1 cellular context compared by ENCODE assay signal in genomic region chr10:97849491-97850402, GRCh38.
A peak's percentile ranks its signal among the peaks of the same experiment; 100 is the strongest.
TF ChIP-seq lines count a peak whose summit lies in the region.

Gene GOLGA7B, plus strand, starts transcription at chr10:97849843. Its CDS starts 461 bp downstream, at chr10:97850304.

TF ChIP-seq in WTC11, 78 proteins besides CTCF, POLR2A, EP300 and RAD21 (continued from another document and continues in another):
- TF ChIP-seq PREB (CRISPR knock-in tag; IDR thresholded peaks at IDR 0.05; ENCODE audit: borderline replicate concordance) (no peak), FOXK1 (CRISPR knock-in tag; IDR thresholded peaks at IDR 0.05) (no peak), ATF2 (CRISPR knock-in tag; IDR thresholded peaks at IDR 0.05; ENCODE audit: borderline replicate concordance, low read depth) (no peak), HMGA2 (CRISPR knock-in tag; IDR thresholded peaks at IDR 0.05) (no peak), FOXJ3 (CRISPR knock-in tag; IDR thresholded peaks at IDR 0.05; ENCODE audit: borderline replicate concordance) (no peak), SP1 (CRISPR knock-in tag; conservative IDR thresholded peaks at IDR 0.05) (no peak), PRRX2 (CRISPR knock-in tag; IDR thresholded peaks at IDR 0.05) (no peak), ZNF263 (CRISPR knock-in tag; IDR thresholded peaks at IDR 0.05; ENCODE audit: low read depth) (no peak), JAZF1 (CRISPR knock-in tag; IDR thresholded peaks at IDR 0.05) (no peak), NFATC4 (CRISPR knock-in tag; IDR thresholded peaks at IDR 0.05) (no peak), IRF1 (CRISPR knock-in tag; IDR thresholded peaks at IDR 0.05) (no peak), AR (CRISPR knock-in tag; IDR thresholded peaks at IDR 0.05) (no peak), NR3C1 (CRISPR knock-in tag; conservative IDR thresholded peaks at IDR 0.05; ENCODE audit: low read depth) (0 out of 2 replicates have a peak, but pooled peaks have one; percentile 53), SOX15 (CRISPR knock-in tag; IDR thresholded peaks at IDR 0.05) (no peak), ZNF512 (CRISPR knock-in tag; IDR thresholded peaks at IDR 0.05; ENCODE audit: borderline replicate concordance) (no peak), ERG (CRISPR knock-in tag; IDR thresholded peaks at IDR 0.05) (no peak), ZNF138 (CRISPR knock-in tag; conservative IDR thresholded peaks at IDR 0.05) (no peak), GRHL2 (CRISPR knock-in tag; IDR thresholded peaks at IDR 0.05; ENCODE audit: insufficient replicate concordance, severe bottlenecking) (no peak), IRF2 (CRISPR knock-in tag; IDR thresholded peaks at IDR 0.05; ENCODE audit: borderline replicate concordance, low read depth) (no peak), ARID4B (CRISPR knock-in tag; IDR thresholded peaks at IDR 0.05; ENCODE audit: borderline replicate concordance) (peak; percentile 21; the same call in 1 of the 2 replicates), E2F1 (CRISPR knock-in tag; IDR thresholded peaks at IDR 0.05) (no peak), GABPB1 (CRISPR knock-in tag; IDR thresholded peaks at IDR 0.05) (no peak), ELF4 (CRISPR knock-in tag; IDR thresholded peaks at IDR 0.05; ENCODE audit: low read depth) (no peak), ZSCAN18 (CRISPR knock-in tag; IDR thresholded peaks at IDR 0.05) (no peak), TP53 (CRISPR knock-in tag; IDR thresholded peaks at IDR 0.05) (peak; percentile 81; the same call in 1 of the 2 replicates), MXD4 (CRISPR knock-in tag; IDR thresholded peaks at IDR 0.05; ENCODE audit: borderline replicate concordance) (no peak), HMGXB4 (CRISPR knock-in tag; IDR thresholded peaks at IDR 0.05) (no peak), ZNF671 (CRISPR knock-in tag; IDR thresholded peaks at IDR 0.05) (no peak), CREM (CRISPR knock-in tag; IDR thresholded peaks at IDR 0.05) (no peak; the same call in 1 of the 2 replicates), RELA (CRISPR knock-in tag; IDR thresholded peaks at IDR 0.05; ENCODE audit: borderline replicate concordance) (no peak), ETV6 (CRISPR knock-in tag; IDR thresholded peaks at IDR 0.05) (no peak), ZNF423 (CRISPR knock-in tag; IDR thresholded peaks at IDR 0.05) (no peak), TEAD1 (CRISPR knock-in tag; IDR thresholded peaks at IDR 0.05) (no peak), ZNF232 (CRISPR knock-in tag; IDR thresholded peaks at IDR 0.05) (no peak), MAX (CRISPR knock-in tag; IDR thresholded peaks at IDR 0.05) (no peak), PRDM15 (CRISPR knock-in tag; IDR thresholded peaks at IDR 0.05) (no peak)
